Comparison of ENCODE assay signal across 24 cellular contexts in the genomic region with DNA sequence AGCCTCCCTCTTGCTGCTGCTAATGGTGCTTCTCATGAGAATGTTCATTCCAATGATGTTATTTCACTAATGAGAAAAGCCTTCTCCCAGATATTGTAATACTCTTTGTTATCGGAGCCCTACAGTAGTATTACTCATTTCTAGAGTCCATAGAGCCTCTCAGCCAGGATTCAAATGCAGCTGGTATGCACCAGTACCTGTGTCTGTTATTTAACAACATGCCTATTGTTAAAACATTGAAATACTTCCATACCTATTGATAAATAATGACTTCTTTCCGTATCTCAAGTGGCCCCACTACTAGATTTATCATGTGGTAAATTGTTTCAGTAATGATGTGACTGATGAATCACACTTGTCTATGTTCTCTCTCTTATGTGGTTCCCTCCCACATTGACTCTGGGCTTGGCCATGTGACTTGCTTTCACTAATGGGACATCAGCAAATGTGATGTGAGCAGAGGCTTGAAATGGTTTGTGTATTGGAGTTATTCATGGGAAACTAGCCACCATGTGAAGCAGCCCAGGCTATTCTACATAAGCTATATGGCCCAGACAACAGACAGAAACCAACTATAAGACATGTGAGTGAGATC.
DNase-seq lines count a peak whose midpoint lies in the region; ATAC-seq and TF ChIP-seq lines count a peak whose summit lies in the region.
"Had no signal": no experiment of that assay in that cellular context is flagged by ENCODE, and none has a peak within 500 bp of the region (broad histone marks: within the 10 kb centered on the region; RNA-seq: fewer than 3 reads in every experiment).

No MANE protein-coding gene starts in this region.

- no peak overlapping the region for H3K4me3 ChIP-seq in WERI-Rb-1 (ENCODE audit: low read depth, low read length)
- H3K4me3 ChIP-seq: adrenal gland, ovary, PC-9, right atrium auricular region, tibial artery had no signal

- H3K36me3 Mint-ChIP-seq in activated T-helper 2 cell treated with anti-CD3 and anti-CD28 coated beads, Interferon-gamma antibody, Interleukin-2, Interleukin-4, amounts not matched to agents 10 μg/mL and 5 μg/mL and 100 μg/mL, durations not matched to agents 14 hours and 24 hours and 36 hours (ENCODE audit: low read depth): no peaks in the 10 kb centered on the region
- H3K36me3 Mint-ChIP-seq: CD8-positive, alpha-beta T cell; natural killer cell had no signal

- no peak overlapping the region for H3K27ac Mint-ChIP-seq in activated T-helper 2 cell treated with anti-CD3 and anti-CD28 coated beads, Interferon-gamma antibody, Interleukin-2, Interleukin-4, amounts not matched to agents 10 μg/mL and 5 μg/mL and 100 μg/mL, durations not matched to agents 14 hours and 24 hours and 36 hours
- H3K27ac Mint-ChIP-seq: CD8-positive, alpha-beta T cell; natural killer cell; stimulated activated naive CD8-positive, alpha-beta T cell treated with anti-CD3 and anti-CD28 coated beads, Interleukin-15, Interleukin-2, amounts not matched to agents 100 ng/mL and 50 ng/mL, for 24 hours had no signal

- TF ChIP-seq CTCF in WERI-Rb-1 (IDR thresholded peaks at IDR 0.05; ENCODE audit: low read depth, low read length): no peak

- in situ Hi-C loops in SK-MEL-5 (cut with HindIII; ENCODE audit: low pct_unique_long_range_greater_than_20kb, low sequenced_read_pairs): no loop called here

- no peaks in the 10 kb centered on the region for H3K27me3 Mint-ChIP-seq in activated T-helper 2 cell treated with anti-CD3 and anti-CD28 coated beads, Interferon-gamma antibody, Interleukin-2, Interleukin-4, amounts not matched to agents 10 μg/mL and 5 μg/mL and 100 μg/mL, durations not matched to agents 14 hours and 24 hours and 36 hours (ENCODE audit: low read depth)
- H3K27me3 Mint-ChIP-seq: stimulated activated naive CD8-positive, alpha-beta T cell treated with anti-CD3 and anti-CD28 coated beads, Interleukin-15, Interleukin-2, amounts not matched to agents 100 ng/mL and 50 ng/mL, for 24 hours had no signal

- H3K27me3 ChIP-seq in WERI-Rb-1 (ENCODE audit: insufficient read depth, low read depth, severe bottlenecking): peaks cover 18% of the 10 kb centered on the region
- H3K27me3 ChIP-seq: adrenal gland, ovary, right atrium auricular region, tibial artery had no signal

- peaks cover 6% of the 10 kb centered on the region for H3K9me3 Mint-ChIP-seq in activated T-helper 2 cell treated with anti-CD3 and anti-CD28 coated beads, Interferon-gamma antibody, Interleukin-2, Interleukin-4, amounts not matched to agents 10 μg/mL and 5 μg/mL and 100 μg/mL, durations not matched to agents 14 hours and 24 hours and 36 hours

- DNase-seq in SK-MEL-5 (ENCODE audit: low read depth, low spot score) (peak; percentile 38), foreskin melanocyte (peak; percentile 44), NCI-H2081 treated with DMSO at 0.1 percent for 48 hours (lab: John Stamatoyannopoulos, UW) (no peak), WERI-Rb-1 (no peak)
- DNase-seq in activated T-helper 2 cell treated with anti-CD3 and anti-CD28 coated beads, Interferon-gamma antibody, Interleukin-2, Interleukin-4, amounts not matched to agents 10 μg/mL and 5 μg/mL and 100 μg/mL, durations not matched to agents 14 hours and 24 hours and 36 hours (ENCODE audit: low spot score): no peak
- DNase-seq: activated CD4-positive, alpha-beta T cell treated with anti-CD3 and anti-CD28 coated beads, Interleukin-2, amount 50 U/mL, for 4 hours; adrenal gland; CD8-positive, alpha-beta T cell; GOT3; head of caudate nucleus; KG1; left colon; natural killer cell; NCI-H2029; NCI-H82; ovary; PC-9; stimulated activated CD4-positive, alpha-beta T cell treated with anti-CD3 and anti-CD28 coated beads, Interleukin-12 subunit alpha, Interleukin-12 subunit beta, amount 100 ng/mL, for 4 hours; stimulated activated CD4-positive, alpha-beta T cell treated with anti-CD3 and anti-CD28 coated beads, Interleukin-4, amount 100 ng/mL, for 4 hours; tibial artery had no signal

- H3K9me3 ChIP-seq in WERI-Rb-1 (ENCODE audit: severe bottlenecking): no peaks in the 10 kb centered on the region
- H3K9me3 ChIP-seq: adrenal gland, ovary, tibial artery had no signal

- intact Hi-C loops in activated T-helper 2 cell treated with anti-CD3 and anti-CD28 coated beads, Interferon-gamma antibody, Interleukin-2, Interleukin-4, amounts not matched to agents 10 μg/mL and 5 μg/mL and 100 μg/mL, durations not matched to agents 14 hours and 24 hours and 36 hours (cut with micrococcal nuclease): no loop called here

- ATAC-seq in GM18519 (IDR thresholded peaks at IDR 0.05; ENCODE audit: low FRiP score, unreplicated experiment) (peak; percentile 92), HG02885 (IDR thresholded peaks at IDR 0.05; ENCODE audit: poor library complexity, unreplicated experiment) (peak; percentile 62)
- ATAC-seq: CD8-positive, alpha-beta T cell; left colon; natural killer cell had no signal

- H3K4me3 Mint-ChIP-seq in activated T-helper 2 cell treated with anti-CD3 and anti-CD28 coated beads, Interferon-gamma antibody, Interleukin-2, Interleukin-4, amounts not matched to agents 10 μg/mL and 5 μg/mL and 100 μg/mL, durations not matched to agents 14 hours and 24 hours and 36 hours (ENCODE audit: low read depth): no peak overlapping the region
- H3K4me3 Mint-ChIP-seq: CD8-positive, alpha-beta T cell; natural killer cell; stimulated activated naive CD8-positive, alpha-beta T cell treated with anti-CD3 and anti-CD28 coated beads, Interleukin-15, Interleukin-2, amounts not matched to agents 100 ng/mL and 50 ng/mL, for 24 hours had no signal

- no peaks in the 10 kb centered on the region for H3K36me3 ChIP-seq in WERI-Rb-1
- H3K36me3 ChIP-seq: adrenal gland, ovary, right atrium auricular region, tibial artery had no signal

- H3K4me1 Mint-ChIP-seq in activated T-helper 2 cell treated with anti-CD3 and anti-CD28 coated beads, Interferon-gamma antibody, Interleukin-2, Interleukin-4, amounts not matched to agents 10 μg/mL and 5 μg/mL and 100 μg/mL, durations not matched to agents 14 hours and 24 hours and 36 hours (ENCODE audit: low read depth): no peaks in the 10 kb centered on the region
- H3K4me1 Mint-ChIP-seq: natural killer cell had no signal

- H3K27ac ChIP-seq in WERI-Rb-1: no peak overlapping the region
- H3K27ac ChIP-seq: adrenal gland, ovary, PC-9, right atrium auricular region, tibial artery had no signal

Comparison
In these comparisons a context has a peak if more than half of its experiments do, and no peak if none do; other contexts are left out.
1. DNase-seq: peak in SK-MEL-5 (single experiment) and foreskin melanocyte (single experiment); none in NCI-H2081 treated with DMSO at 0.1 percent for 48 hours (single experiment), activated T-helper 2 cell treated with anti-CD3 and anti-CD28 coated beads, Interferon-gamma antibody, Interleukin-2, Interleukin-4, amounts not matched to agents 10 μg/mL and 5 μg/mL and 100 μg/mL, durations not matched to agents 14 hours and 24 hours and 36 hours (single experiment) and WERI-Rb-1 (single experiment).